Comparison of ENCODE assay signal across 21 cellular contexts in genomic region chr19:53579518-53579917, GRCh38. TPM values are rescaled to one million over a fixed set of nuclear protein-coding genes. Genes with fewer than 3 reads are reported as not detected.
DNase-seq lines count a peak whose midpoint lies in the region; ATAC-seq, FAIRE-seq and TF ChIP-seq lines count a peak whose summit lies in the region.
"Had no signal": no experiment of that assay in that cellular context is flagged by ENCODE, and none has a peak within 500 bp of the region (broad histone marks: within the 10 kb centered on the region; RNA-seq: fewer than 3 reads in every experiment).

No MANE protein-coding gene starts in this region.

- TF ChIP-seq CTCF in Caco-2 (IDR thresholded peaks at IDR 0.05; ENCODE audit: insufficient read depth in 1 of 2, low read depth in 1 of 2, low read length in 1 of 2, severe bottlenecking in 1 of 2, unreplicated experiment in 1 of 2) (no peak), WTC11 (IDR thresholded peaks at IDR 0.05) (no peak)

- TF ChIP-seq POLR2A in H54 (IDR thresholded peaks at IDR 0.05; ENCODE audit: low read depth, low read length): no peak

- H3K4me1 ChIP-seq in CD4-positive, CD25-positive, alpha-beta regulatory T cell (ENCODE audit: control insufficient read depth, insufficient read depth, low read length, poor library complexity, severe bottlenecking): no peaks in the 10 kb centered on the region
- H3K4me1 ChIP-seq in Caco-2: peaks cover 15% of the 10 kb centered on the region; the same call in 1 of the 2 replicates
- H3K4me1 ChIP-seq: BE2C had no signal

- POLR2A ChIA-PET in Caco-2 (lab: Charles Lee): no interaction called here
- POLR2A ChIA-PET in WTC11 (lab: Charles Lee): no interaction called here

- H3K4me3 ChIP-seq in CD4-positive, CD25-positive, alpha-beta regulatory T cell (ENCODE audit: low read depth, low read length): peak overlapping the region; percentile 19
- no peak overlapping the region for H3K4me3 ChIP-seq in Caco-2 (ENCODE audit: low read depth, low read length)
- H3K4me3 ChIP-seq: GM12878, GM23248 had no signal

- no peak overlapping the region for H3K4me3 Mint-ChIP-seq in CD4-positive, CD25-positive, alpha-beta regulatory T cell
- H3K4me3 Mint-ChIP-seq in Caco-2 (ENCODE audit: unreplicated experiment): peak overlapping the region; percentile 28
- no peak overlapping the region for H3K4me3 Mint-ChIP-seq in WTC11
- peak overlapping the region in 1 of 8 donors; percentile 66 for H3K4me3 Mint-ChIP-seq in naive B cell
- H3K4me3 Mint-ChIP-seq: HFFc6 had no signal

- no peak overlapping the region for H3K27ac ChIP-seq in CD4-positive, CD25-positive, alpha-beta regulatory T cell (ENCODE audit: insufficient read depth, low read length, poor library complexity, severe bottlenecking)
- H3K27ac ChIP-seq: C4-2B, GM23248 had no signal

- intact Hi-C loops in Caco-2 (cut with micrococcal nuclease; ENCODE audit: unreplicated experiment): no loop called here

- H3K9me3 Mint-ChIP-seq in CD4-positive, CD25-positive, alpha-beta regulatory T cell: peaks cover 0 to 75% (median 30%) of the 10 kb centered on the region in 7 donors
- H3K9me3 Mint-ChIP-seq in Caco-2 (ENCODE audit: unreplicated experiment) (peaks cover 45% of the 10 kb centered on the region), WTC11 (peaks cover 27% of the 10 kb centered on the region), naive B cell (peaks cover 24 to 80% (median 61%) of the 10 kb centered on the region in 7 donors)

- H3K27me3 ChIP-seq in CD4-positive, CD25-positive, alpha-beta regulatory T cell (ENCODE audit: control insufficient read depth, insufficient read depth, low read length): no peaks in the 10 kb centered on the region
- H3K27me3 ChIP-seq in Caco-2 (replicated peaks; ENCODE audit: control insufficient read depth, insufficient read depth, low read length): no peaks in the 10 kb centered on the region
- H3K27me3 ChIP-seq: BE2C had no signal

- no peak overlapping the region for H3K27ac Mint-ChIP-seq in CD4-positive, CD25-positive, alpha-beta regulatory T cell
- peak overlapping the region; percentile 97 for H3K27ac Mint-ChIP-seq in Caco-2 (ENCODE audit: unreplicated experiment)
- peak overlapping the region; percentile 51 for H3K27ac Mint-ChIP-seq in WTC11
- H3K27ac Mint-ChIP-seq in naive B cell: peak overlapping the region in 2 of 6 donors; percentile 36 to 57
- H3K27ac Mint-ChIP-seq: HFFc6 had no signal

- ATAC-seq in CD4-positive, CD25-positive, alpha-beta regulatory T cell (ENCODE audit: low read depth in 2 of 2): no peak
- no peak for ATAC-seq in WTC11
- no peak for ATAC-seq in naive B cell (ENCODE audit: low read depth in 2 of 2)
- ATAC-seq: GM12878 had no signal

- H3K36me3 ChIP-seq in CD4-positive, CD25-positive, alpha-beta regulatory T cell (ENCODE audit: control insufficient read depth, insufficient read depth, low read length): peaks cover 46% of the 10 kb centered on the region
- H3K36me3 ChIP-seq in Caco-2 (ENCODE audit: control insufficient read depth, insufficient read depth, low read length): peaks cover 12% of the 10 kb centered on the region

- peaks cover 33% of the 10 kb centered on the region for H3K36me3 Mint-ChIP-seq in CD4-positive, CD25-positive, alpha-beta regulatory T cell
- H3K36me3 Mint-ChIP-seq in Caco-2 (ENCODE audit: insufficient read depth, unreplicated experiment): peaks cover 85% of the 10 kb centered on the region
- peaks cover 51% of the 10 kb centered on the region for H3K36me3 Mint-ChIP-seq in WTC11
- H3K36me3 Mint-ChIP-seq in naive B cell: peaks cover 32 to 49% of the 10 kb centered on the region in 2 donors

- CTCF ChIA-PET in Caco-2 (lab: Charles Lee) (no interaction called here), WTC11 (lab: Charles Lee) (no interaction called here)

- H3K9me3 ChIP-seq in CD4-positive, CD25-positive, alpha-beta regulatory T cell (ENCODE audit: control insufficient read depth in 2 of 2, low read length in 2 of 2): peaks cover 50 to 91% of the 10 kb centered on the region in 2 experiments
- H3K9me3 ChIP-seq in Caco-2: peaks cover 58% of the 10 kb centered on the region

- H3K27me3 Mint-ChIP-seq in CD4-positive, CD25-positive, alpha-beta regulatory T cell: no peaks in the 10 kb centered on the region
- H3K27me3 Mint-ChIP-seq in Caco-2 (ENCODE audit: insufficient read depth, unreplicated experiment) (no peaks in the 10 kb centered on the region), WTC11 (ENCODE audit: low read depth) (no peaks in the 10 kb centered on the region), naive B cell (no peaks in the 10 kb centered on the region)

- no peak for FAIRE-seq in H54 (lab: Jason Lieb, UNC)
- FAIRE-seq: A204.1, GM12878, GM18507, HTR-8/SVneo had no signal

- no peak for DNase-seq in CD4-positive, CD25-positive, alpha-beta regulatory T cell
- DNase-seq in Caco-2 (no peak), WTC11 (ENCODE audit: low spot score) (no peak), naive B cell (peak; percentile 7), NCI-H2107 treated with DMSO at 0.1 percent for 48 hours (lab: John Stamatoyannopoulos, UW; ENCODE audit: unreplicated experiment) (no peak), H54 (ENCODE audit: insufficient read length, low spot score) (no peak), NCI-H774 (lab: John Stamatoyannopoulos, UW) (no peak)
- DNase-seq: BE2C, Calu3, DMS79, GM23248, HCEC 1CT, HFFc6, KG1 had no signal

- TSS peak; percentile 21 for BruUV-seq in Caco-2 (replicated peaks; lab: Mats Ljungman, UMichigan)

- H3K4me1 Mint-ChIP-seq in CD4-positive, CD25-positive, alpha-beta regulatory T cell: no peaks in the 10 kb centered on the region
- H3K4me1 Mint-ChIP-seq in Caco-2 (ENCODE audit: low read depth, unreplicated experiment) (peaks cover 22% of the 10 kb centered on the region), WTC11 (peaks cover 20% of the 10 kb centered on the region), naive B cell (no peaks in the 10 kb centered on the region)

TF ChIP-seq in WTC11, 78 proteins besides CTCF, POLR2A, EP300 and RAD21 (continues in another document):
- TF ChIP-seq ZNF219 (CRISPR knock-in tag; IDR thresholded peaks at IDR 0.05; ENCODE audit: borderline replicate concordance) (no peak), E2F4 (CRISPR knock-in tag; IDR thresholded peaks at IDR 0.05; ENCODE audit: borderline replicate concordance, low read depth) (no peak), HMGA2 (CRISPR knock-in tag; IDR thresholded peaks at IDR 0.05) (no peak), ZNF416 (CRISPR knock-in tag; IDR thresholded peaks at IDR 0.05) (no peak), E2F5 (CRISPR knock-in tag; IDR thresholded peaks at IDR 0.05) (no peak), JAZF1 (CRISPR knock-in tag; IDR thresholded peaks at IDR 0.05) (no peak), FOXP1 (CRISPR knock-in tag; IDR thresholded peaks at IDR 0.05; ENCODE audit: borderline replicate concordance) (no peak)

RNA-seq across cellular contexts. Expression of gene ZNF331, which starts 41.6 kb away (rescaled TPM):
- total RNA-seq in CD4-positive, CD25-positive, alpha-beta regulatory T cell: 504 TPM
- 10 to 100 TPM; 27.9 to 46.7 (median 38.3) TPM for polyA plus RNA-seq in CD4-positive, CD25-positive, alpha-beta regulatory T cell
- total RNA-seq in Caco-2 (2022) (42.2 and 42.6 TPM in 2 replicates), WTC11 (2021) (56.0 to 62.0 TPM (median 56.7 TPM) in 3 replicates)
- 100 to 1,000 TPM in 2 of 6 donors, 10 to 100 TPM in 4; 35.2 to 141 (median 72.8) TPM for polyA plus RNA-seq in naive B cell (ENCODE audit: low read depth in 6 of 6)

RNA-seq across cellular contexts. Expression of gene DPRX, which starts 52.3 kb away (rescaled TPM):
- total RNA-seq in CD4-positive, CD25-positive, alpha-beta regulatory T cell: not detected
- polyA plus RNA-seq in CD4-positive, CD25-positive, alpha-beta regulatory T cell: not detected
- not detected in 2 replicates for total RNA-seq in Caco-2 (2022)
- total RNA-seq in WTC11 (2021): not detected in 3 replicates
- not detected for polyA plus RNA-seq in naive B cell (ENCODE audit: low read depth in 6 of 6)
- total RNA-seq: Calu3, G401, GM12878, GM23248, HFFc6 had no signal
- polyA plus RNA-seq: AG04450, GM12878, GM23248 had no signal

Comparison
In these comparisons a context has a peak if more than half of its experiments do, and no peak if none do; other contexts are left out.
1. H3K27ac Mint-ChIP-seq: peak in Caco-2 (single experiment) and WTC11 (single experiment); none in CD4-positive, CD25-positive, alpha-beta regulatory T cell (0 of 3).